ENCODE assay signal across 19 cellular contexts in genomic region chr9:112872019-112872418, GRCh38. TPM values are rescaled to one million over a fixed set of nuclear protein-coding genes. Genes with fewer than 3 reads are reported as not detected.
"Had no signal": no experiment of that assay in that cellular context is flagged by ENCODE, and none has a peak within 500 bp of the region (broad histone marks: within the 10 kb centered on the region; RNA-seq: fewer than 3 reads in every experiment).

No MANE protein-coding gene starts in this region.

- FAIRE-seq: colon, endometrium, islet of Langerhans, pancreas had no signal

- H3K4me3 Mint-ChIP-seq: activated CD8-positive, alpha-beta T cell treated with anti-CD3 and anti-CD28 coated beads for 36 hours; activated naive CD4-positive, alpha-beta T cell treated with anti-CD3 and anti-CD28 coated beads, Interleukin-2, amount 50 U/mL, for 24 hours; activated T-cell treated with anti-CD3 and anti-CD28 coated beads, Interleukin-2, amount 50 U/mL, for 4 hours; neural progenitor cell had no signal

- H3K4me2 ChIP-seq: neural progenitor cell had no signal

- H2AFZ ChIP-seq: neural progenitor cell had no signal

- H3K36me3 ChIP-seq: neural progenitor cell, pancreas had no signal

- H3K27me3 Mint-ChIP-seq: activated CD8-positive, alpha-beta T cell treated with anti-CD3 and anti-CD28 coated beads for 36 hours; activated naive CD4-positive, alpha-beta T cell treated with anti-CD3 and anti-CD28 coated beads, Interleukin-2, amount 50 U/mL, for 24 hours had no signal

- H3K4me1 ChIP-seq: adrenal gland, pancreas, tibial artery, vagina had no signal

- H3K9ac ChIP-seq: neural progenitor cell had no signal

- H3K27ac ChIP-seq: adrenal gland, lower lobe of right lung, neural progenitor cell, pancreas, tibial artery, vagina, WERI-Rb-1 had no signal

- H3K9me3 ChIP-seq: adrenal gland, lower lobe of right lung, pancreas, tibial artery, vagina had no signal

- H3K4me1 Mint-ChIP-seq: activated naive CD4-positive, alpha-beta T cell treated with anti-CD3 and anti-CD28 coated beads, Interleukin-2, amount 50 U/mL, for 24 hours had no signal

- H3K4me3 ChIP-seq: adrenal gland, lower lobe of right lung, neural progenitor cell, pancreas, tibial artery, vagina had no signal

- ATAC-seq: activated CD8-positive, alpha-beta T cell treated with anti-CD3 and anti-CD28 coated beads for 36 hours; activated T-cell treated with anti-CD3 and anti-CD28 coated beads, Interleukin-2, amount 50 U/mL, for 4 hours; left colon; lower lobe of right lung; pancreas had no signal

- H3K9me3 Mint-ChIP-seq: activated CD8-positive, alpha-beta T cell treated with anti-CD3 and anti-CD28 coated beads for 36 hours; activated naive CD4-positive, alpha-beta T cell treated with anti-CD3 and anti-CD28 coated beads, Interleukin-2, amount 50 U/mL, for 24 hours; activated T-cell treated with anti-CD3 and anti-CD28 coated beads, Interleukin-2, amount 50 U/mL, for 4 hours had no signal

- H3K27me3 ChIP-seq: adrenal gland, neural progenitor cell, pancreas, tibial artery, vagina had no signal

- H3K27ac Mint-ChIP-seq: activated CD8-positive, alpha-beta T cell treated with anti-CD3 and anti-CD28 coated beads for 36 hours; activated naive CD4-positive, alpha-beta T cell treated with anti-CD3 and anti-CD28 coated beads, Interleukin-2, amount 50 U/mL, for 24 hours; neural progenitor cell had no signal

- DNase-seq: activated CD4-positive, alpha-beta T cell treated with anti-CD3 and anti-CD28 coated beads for 48 hours; activated CD8-positive, alpha-beta T cell treated with anti-CD3 and anti-CD28 coated beads for 36 hours; activated effector memory CD4-positive, alpha-beta T cell treated with anti-CD3 and anti-CD28 coated beads, Interleukin-2, amount 50 U/mL, for 16 hours; activated T-cell treated with anti-CD3 and anti-CD28 coated beads, Interleukin-2, amount 50 U/mL, for 4 hours; adrenal gland; caudate nucleus; left colon; lower lobe of right lung; midbrain; pancreas; stimulated activated CD4-positive, alpha-beta T cell treated with anti-CD3 and anti-CD28 coated beads, Interleukin-2, amount 100 ng/mL, for 24 hours; WERI-Rb-1 had no signal

RNA-seq across cellular contexts. Expression of gene SLC46A2, which starts 18.7 kb away (rescaled TPM):
- polyA plus RNA-seq: pancreas had no signal
